Comparison of ENCODE assay signal across 34 cellular contexts in the genomic region with DNA sequence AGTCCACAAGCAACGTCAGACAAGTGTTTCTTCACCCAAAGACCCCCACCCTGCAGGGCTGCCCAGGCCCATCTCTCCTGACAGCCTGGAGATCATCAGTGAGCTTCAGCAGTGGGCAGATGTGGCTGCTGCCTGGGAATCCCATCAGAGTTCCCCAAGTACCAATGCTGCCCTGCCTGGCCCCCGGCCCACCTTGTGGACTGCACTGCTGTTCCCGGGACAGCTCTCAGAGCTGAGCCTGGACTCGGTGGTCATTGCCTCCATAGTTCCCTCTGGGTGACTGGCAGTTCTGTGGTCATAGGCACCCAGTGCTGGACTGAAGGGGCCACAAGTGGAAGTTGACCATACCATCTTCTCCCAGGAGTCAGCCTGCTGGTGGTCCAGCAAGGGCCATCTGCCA. TPM values are rescaled to one million over a fixed set of nuclear protein-coding genes. Genes with fewer than 3 reads are reported as not detected.
"Had no signal": no experiment of that assay in that cellular context is flagged by ENCODE, and none has a peak within 500 bp of the region (broad histone marks: within the 10 kb centered on the region; RNA-seq: fewer than 3 reads in every experiment).

No MANE protein-coding gene starts in this region.

- H3K4me1 ChIP-seq: adrenal gland, body of pancreas had no signal

- H3K9me3 ChIP-seq: adrenal gland, body of pancreas had no signal

- H3K27me3 ChIP-seq: adrenal gland, body of pancreas, dorsolateral prefrontal cortex had no signal

- H3K4me1 Mint-ChIP-seq: activated B cell treated with CpG ODN at 0.5 μM for 24 hours; activated CD8-positive, alpha-beta memory T cell treated with anti-CD3 and anti-CD28 coated beads, Interleukin-2, amount 10 ng/mL, durations not matched to agents 7 days and 5 days; activated naive CD4-positive, alpha-beta T cell treated with anti-CD3 and anti-CD28 coated beads, Interleukin-2, amount 50 U/mL, for 24 hours; activated naive CD8-positive, alpha-beta T cell treated with anti-CD3 and anti-CD28 coated beads for 36 hours; activated naive CD8-positive, alpha-beta T cell treated with anti-CD3 and anti-CD28 coated beads, Interleukin-2, amount 50 U/mL, for 24 hours; T-helper 17 cell had no signal

- DNase-seq: activated B cell treated with CpG ODN at 0.5 μM for 24 hours; activated CD4-positive, alpha-beta memory T cell treated with anti-CD3 and anti-CD28 coated beads for 36 hours; activated CD4-positive, alpha-beta T cell treated with anti-CD3 and anti-CD28 coated beads for 48 hours; activated CD8-positive, alpha-beta memory T cell treated with anti-CD3 and anti-CD28 coated beads, Interleukin-2, amount 10 ng/mL, durations not matched to agents 7 days and 5 days; activated CD8-positive, alpha-beta memory T cell treated with anti-CD3 and anti-CD28 coated beads, Interleukin-2, amount 50 U/mL, for 4 hours; activated CD8-positive, alpha-beta T cell treated with anti-CD3 and anti-CD28 coated beads, Interleukin-2, amount 10 ng/mL, durations not matched to agents 7 days and 5 days; activated effector memory CD4-positive, alpha-beta T cell treated with anti-CD3 and anti-CD28 coated beads, Interleukin-2, amount 50 U/mL, for 16 hours; activated naive CD4-positive, alpha-beta T cell treated with anti-CD3 and anti-CD28 coated beads for 36 hours; activated naive CD8-positive, alpha-beta T cell treated with anti-CD3 and anti-CD28 coated beads for 36 hours; activated naive CD8-positive, alpha-beta T cell treated with anti-CD3 and anti-CD28 coated beads, Interleukin-2, amount 50 U/mL, for 24 hours; activated T-cell treated with anti-CD3 and anti-CD28 coated beads, Interleukin-2, amount 50 U/mL, for 1 hour; activated T-cell treated with anti-CD3 and anti-CD28 coated beads, Interleukin-2, amount 50 U/mL, for 48 hours; adrenal gland; amygdala; aorta; body of pancreas; caudate nucleus; dorsolateral prefrontal cortex; effector CD4-positive, alpha-beta T cell; foreskin fibroblast; T-helper 1 cell; T-helper 17 cell; T1000; WERI-Rb-1 had no signal

- H3K4me3 Mint-ChIP-seq: activated B cell treated with CpG ODN at 0.5 μM for 24 hours; activated CD4-positive, alpha-beta memory T cell treated with anti-CD3 and anti-CD28 coated beads for 36 hours; activated CD8-positive, alpha-beta memory T cell treated with anti-CD3 and anti-CD28 coated beads, Interleukin-2, amount 10 ng/mL, durations not matched to agents 7 days and 5 days; activated CD8-positive, alpha-beta T cell treated with anti-CD3 and anti-CD28 coated beads, Interleukin-2, amount 10 ng/mL, durations not matched to agents 7 days and 5 days; activated naive CD4-positive, alpha-beta T cell treated with anti-CD3 and anti-CD28 coated beads for 36 hours; activated naive CD4-positive, alpha-beta T cell treated with anti-CD3 and anti-CD28 coated beads, Interleukin-2, amount 50 U/mL, for 24 hours; activated naive CD8-positive, alpha-beta T cell treated with anti-CD3 and anti-CD28 coated beads for 36 hours; activated naive CD8-positive, alpha-beta T cell treated with anti-CD3 and anti-CD28 coated beads, Interleukin-2, amount 50 U/mL, for 24 hours; activated T-helper 1 cell treated with anti-CD3 and anti-CD28 coated beads, Interleukin-12 subunit alpha, Interleukin-12 subunit beta, Interleukin-2, Interleukin-4 antibody, amounts not matched to agents 30 ng/mL and 10 ng/mL and 1 ng/mL, durations not matched to agents 14 hours and 24 hours and 36 hours; dendritic cell treated with granulocyte-macrophage colony-stimulating factor and Interleukin-4, amounts not matched to agents 40 ng/mL and 50 ng/mL, for 4 days; T-helper 17 cell; T-helper 2 cell treated with Interferon-gamma antibody and Interleukin-4, amounts not matched to agents 5 μg/mL and 100 μg/mL, for 36 hours had no signal

- ATAC-seq: activated CD4-positive, CD25-positive, alpha-beta regulatory T cell treated with anti-CD3 and anti-CD28 coated beads, Interleukin-2, amount 50 U/mL, for 24 hours; activated CD8-positive, alpha-beta memory T cell treated with anti-CD3 and anti-CD28 coated beads, Interleukin-2, amount 10 ng/mL, durations not matched to agents 7 days and 5 days; activated CD8-positive, alpha-beta T cell treated with anti-CD3 and anti-CD28 coated beads, Interleukin-2, amount 10 ng/mL, durations not matched to agents 7 days and 5 days; activated naive CD8-positive, alpha-beta T cell treated with anti-CD3 and anti-CD28 coated beads, Interleukin-2, amount 50 U/mL, for 24 hours; body of pancreas; SK-N-SH treated with all-trans-retinoic acid at 6 μM for 48 hours; T-helper 17 cell had no signal

- H3K36me3 Mint-ChIP-seq: activated CD4-positive, alpha-beta memory T cell treated with anti-CD3 and anti-CD28 coated beads for 36 hours; activated CD8-positive, alpha-beta memory T cell treated with anti-CD3 and anti-CD28 coated beads, Interleukin-2, amount 10 ng/mL, durations not matched to agents 7 days and 5 days; activated naive CD4-positive, alpha-beta T cell treated with anti-CD3 and anti-CD28 coated beads, Interleukin-2, amount 50 U/mL, for 24 hours; activated naive CD8-positive, alpha-beta T cell treated with anti-CD3 and anti-CD28 coated beads for 36 hours had no signal

- H3K36me3 ChIP-seq: adrenal gland, WERI-Rb-1 had no signal

- H3K27ac Mint-ChIP-seq: activated B cell treated with CpG ODN at 0.5 μM for 24 hours; activated CD4-positive, alpha-beta memory T cell treated with anti-CD3 and anti-CD28 coated beads for 36 hours; activated CD8-positive, alpha-beta memory T cell treated with anti-CD3 and anti-CD28 coated beads, Interleukin-2, amount 10 ng/mL, durations not matched to agents 7 days and 5 days; activated CD8-positive, alpha-beta T cell treated with anti-CD3 and anti-CD28 coated beads, Interleukin-2, amount 10 ng/mL, durations not matched to agents 7 days and 5 days; activated naive CD4-positive, alpha-beta T cell treated with anti-CD3 and anti-CD28 coated beads for 36 hours; activated naive CD4-positive, alpha-beta T cell treated with anti-CD3 and anti-CD28 coated beads, Interleukin-2, amount 50 U/mL, for 24 hours; activated naive CD8-positive, alpha-beta T cell treated with anti-CD3 and anti-CD28 coated beads for 36 hours; activated naive CD8-positive, alpha-beta T cell treated with anti-CD3 and anti-CD28 coated beads, Interleukin-2, amount 50 U/mL, for 24 hours; activated T-helper 1 cell treated with anti-CD3 and anti-CD28 coated beads, Interleukin-12 subunit alpha, Interleukin-12 subunit beta, Interleukin-2, Interleukin-4 antibody, amounts not matched to agents 30 ng/mL and 10 ng/mL and 1 ng/mL, durations not matched to agents 14 hours and 24 hours and 36 hours; activated T-helper 2 cell treated with anti-CD3 and anti-CD28 coated beads, Interferon-gamma antibody, Interleukin-2, Interleukin-4, amounts not matched to agents 10 μg/mL and 5 μg/mL and 100 μg/mL, durations not matched to agents 14 hours and 24 hours and 36 hours; dendritic cell treated with granulocyte-macrophage colony-stimulating factor and Interleukin-4, amounts not matched to agents 40 ng/mL and 50 ng/mL, for 4 days; T-helper 17 cell; T-helper 2 cell treated with Interferon-gamma antibody and Interleukin-4, amounts not matched to agents 5 μg/mL and 100 μg/mL, for 36 hours had no signal

- H3K27ac ChIP-seq: adrenal gland, body of pancreas, dorsolateral prefrontal cortex, epithelial cell of prostate, WERI-Rb-1 had no signal

- H3K27me3 Mint-ChIP-seq: activated B cell treated with CpG ODN at 0.5 μM for 24 hours; activated CD4-positive, alpha-beta memory T cell treated with anti-CD3 and anti-CD28 coated beads for 36 hours; activated CD8-positive, alpha-beta memory T cell treated with anti-CD3 and anti-CD28 coated beads, Interleukin-2, amount 10 ng/mL, durations not matched to agents 7 days and 5 days; activated naive CD8-positive, alpha-beta T cell treated with anti-CD3 and anti-CD28 coated beads for 36 hours; activated naive CD8-positive, alpha-beta T cell treated with anti-CD3 and anti-CD28 coated beads, Interleukin-2, amount 50 U/mL, for 24 hours; dendritic cell treated with granulocyte-macrophage colony-stimulating factor and Interleukin-4, amounts not matched to agents 40 ng/mL and 50 ng/mL, for 4 days; T-helper 17 cell had no signal

- H3K4me3 ChIP-seq: adrenal gland, body of pancreas, dorsolateral prefrontal cortex had no signal

RNA-seq across cellular contexts. Expression of gene ZNF492, which starts 24.5 kb away (rescaled TPM):
- total RNA-seq: chondrocyte, endothelial cell of umbilical vein had no signal
